In genomic region chr20:23419995-23420901, GRCh38 we compare ENCODE assay signal across 1 cellular context.
TF ChIP-seq lines count a peak whose summit lies in the region.

No MANE protein-coding gene starts in this region.

TF ChIP-seq in K562, 482 proteins besides CTCF, POLR2A, EP300 and RAD21 (continues in another document):
- TF ChIP-seq ZNF318 (IDR thresholded peaks at IDR 0.05; ENCODE audit: borderline replicate concordance in 1 of 2, low read depth in 1 of 2) (no peak), ZNF212 (CRISPR knock-in tag; IDR thresholded peaks at IDR 0.05) (no peak), SMARCC2 (IDR thresholded peaks at IDR 0.05; ENCODE audit: low read depth) (0 out of 2 replicates have a peak, but pooled peaks have one; percentile 36), HMG20A (CRISPR knock-in tag; conservative IDR thresholded peaks at IDR 0.05) (no peak), PKNOX1 (IDR thresholded peaks at IDR 0.05) (peak; percentile 49), ZNF140 (CRISPR knock-in tag; IDR thresholded peaks at IDR 0.05) (no peak), FOXM1 (IDR thresholded peaks at IDR 0.05; ENCODE audit: low read depth) (peak; percentile 94), FOXM1 (CRISPR knock-in tag; IDR thresholded peaks at IDR 0.05; ENCODE audit: low read depth) (no peak), RBFOX2 (IDR thresholded peaks at IDR 0.05; ENCODE audit: low read depth, low read length) (no peak), SUPT5H (IDR thresholded peaks at IDR 0.05) (no peak), ZNF57 (CRISPR knock-in tag; IDR thresholded peaks at IDR 0.05) (no peak), RFX5 (IDR thresholded peaks at IDR 0.05; ENCODE audit: low read depth, low read length) (no peak), SMC3 (conservative IDR thresholded peaks at IDR 0.05; ENCODE audit: insufficient read depth, low read depth, low read length) (no peak), POLR2G (IDR thresholded peaks at IDR 0.05; ENCODE audit: low read depth, low read length) (0 out of 2 replicates have a peak, but pooled peaks have one; percentile 20), BCL6 (CRISPR knock-in tag; IDR thresholded peaks at IDR 0.05) (no peak), ZNF740 (CRISPR knock-in tag; IDR thresholded peaks at IDR 0.05) (no peak), ZNF740 (tag; IDR thresholded peaks at IDR 0.05) (no peak), PBX2 (CRISPR knock-in tag; IDR thresholded peaks at IDR 0.05; ENCODE audit: low read depth) (no peak), PBX2 (tag; conservative IDR thresholded peaks at IDR 0.05; ENCODE audit: low read depth) (peak; percentile 45), ARID4B (CRISPR knock-in tag; IDR thresholded peaks at IDR 0.05) (no peak), SAP30 (IDR thresholded peaks at IDR 0.05; ENCODE audit: borderline replicate concordance, insufficient read depth, low read depth, low read length, poor library complexity, severe bottlenecking) (no peak), NFRKB (IDR thresholded peaks at IDR 0.05; ENCODE audit: low read depth) (no peak), TCF15 (CRISPR knock-in tag; IDR thresholded peaks at IDR 0.05) (no peak), ZFX (CRISPR knock-in tag; IDR thresholded peaks at IDR 0.05) (peak; percentile 5; the same call in 1 of the 2 replicates), PYGO2 (tag; IDR thresholded peaks at IDR 0.05) (no peak), RAD51 (IDR thresholded peaks at IDR 0.05; ENCODE audit: borderline replicate concordance, low read depth) (no peak), VEZF1 (CRISPR knock-in tag; IDR thresholded peaks at IDR 0.05) (peak; percentile 39; the same call in 1 of the 2 replicates), ZNF77 (CRISPR knock-in tag; IDR thresholded peaks at IDR 0.05) (no peak), FOXP1 (CRISPR knock-in tag; IDR thresholded peaks at IDR 0.05) (no peak), ARID1B (IDR thresholded peaks at IDR 0.05) (peak; percentile 38; the same call in 1 of the 2 replicates), UBTF (IDR thresholded peaks at IDR 0.05; ENCODE audit: borderline replicate concordance in 1 of 2, low read depth in 2 of 2, low read length in 2 of 2) (0 out of 4 replicates have a peak, but pooled peaks of 1 of the 2 experiments have one; percentile 47), NEUROD1 (IDR thresholded peaks at IDR 0.05; ENCODE audit: borderline replicate concordance, low read depth, low read length, partially characterized antibody) (no peak), ZNF316 (IDR thresholded peaks at IDR 0.05) (peak; percentile 87), ZNF695 (CRISPR knock-in tag; IDR thresholded peaks at IDR 0.05) (no peak), MEIS2 (IDR thresholded peaks at IDR 0.05; ENCODE audit: partially characterized antibody) (peak; percentile 16), NCOA6 (IDR thresholded peaks at IDR 0.05) (no peak), RHOXF2B (CRISPR knock-in tag; conservative IDR thresholded peaks at IDR 0.05) (no peak), MAFF (IDR thresholded peaks at IDR 0.05; ENCODE audit: low read length) (peak; percentile 60; the same call in 1 of the 2 replicates), FUS (optimal IDR thresholded peaks at IDR 0.05; ENCODE audit: low read depth, low read length) (no peak), CHD2 (IDR thresholded peaks at IDR 0.05; ENCODE audit: low read depth, low read length) (no peak), ETV1 (tag; conservative IDR thresholded peaks at IDR 0.05; ENCODE audit: low read depth) (no peak), NONO (IDR thresholded peaks at IDR 0.05; ENCODE audit: low read depth in 2 of 2, low read length in 1 of 2) (no peak), SRSF7 (optimal IDR thresholded peaks at IDR 0.05; ENCODE audit: low read depth, low read length) (no peak)
